Comparison of ENCODE assay signal across 8 cellular contexts in the genomic region with DNA sequence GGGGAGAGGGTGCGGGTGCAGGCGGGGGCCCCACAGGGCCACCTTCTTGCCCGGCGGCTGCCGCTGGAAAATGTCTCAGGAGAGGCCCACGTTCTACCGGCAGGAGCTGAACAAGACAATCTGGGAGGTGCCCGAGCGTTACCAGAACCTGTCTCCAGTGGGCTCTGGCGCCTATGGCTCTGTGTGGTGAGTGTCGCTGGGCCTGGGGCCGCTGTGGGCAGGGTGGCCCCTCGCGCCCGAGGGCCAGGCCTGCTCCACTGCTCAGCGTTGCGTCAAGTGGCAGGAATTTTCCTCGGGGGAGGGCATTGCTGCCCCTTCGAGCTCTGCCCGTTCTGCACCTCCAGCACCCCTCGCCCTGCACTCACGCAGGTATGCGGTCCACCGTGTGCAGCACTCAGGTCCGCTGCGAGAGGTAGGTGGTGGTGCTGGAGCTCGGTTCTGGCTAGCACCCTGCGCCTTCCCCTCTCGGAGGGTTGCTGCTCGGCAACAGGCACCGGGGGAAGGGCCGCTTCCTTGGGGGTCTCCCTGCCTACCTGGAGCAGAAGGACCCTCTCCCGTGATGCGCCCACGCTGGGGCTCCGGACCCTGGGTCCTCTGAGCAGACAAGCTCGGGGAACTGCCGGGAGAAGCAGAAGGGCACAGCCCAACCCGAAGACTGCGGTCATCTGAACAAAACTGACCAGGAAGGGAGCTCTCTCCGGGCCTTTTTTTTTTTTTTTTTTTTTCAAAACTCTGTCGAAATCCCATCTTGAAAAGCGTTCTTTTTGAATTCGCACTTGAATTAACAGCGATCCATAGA. TPM values are rescaled to one million over a fixed set of nuclear protein-coding genes. Genes with fewer than 3 reads are reported as not detected.
A peak's percentile ranks its signal among the peaks of the same experiment; 100 is the strongest.
DNase-seq lines count a peak whose midpoint lies in the region; ATAC-seq, FAIRE-seq and TF ChIP-seq lines count a peak whose summit lies in the region.

No MANE protein-coding gene starts in this region.

- H3K27ac ChIP-seq in mammary epithelial cell (ENCODE audit: insufficient read depth, low read depth, low read length) = peak overlapping the region; percentile 91
- peak overlapping the region; percentile 92 to 93 for H3K27ac ChIP-seq in kidney (ENCODE audit: low read depth in 2 of 2, low read length in 2 of 2)

- H3K79me2 ChIP-seq in mammary epithelial cell (ENCODE audit: insufficient read depth, low read length) = peaks cover 55% of the 10 kb centered on the region

- BruUV-seq in mammary epithelial cell (replicated peaks; lab: Mats Ljungman, UMichigan) = TSS peak; percentile 52

- peak overlapping the region; percentile 82 for H3K4me2 ChIP-seq in mammary epithelial cell (ENCODE audit: insufficient read depth, low read depth, low read length)

- CTCF ChIA-PET in BJ (lab: Yijun Ruan, JAX) (interaction anchor here (0.6 to 6.4 kb wide), 20 partner anchors 14 to 332 kb away, joined by 3 to 117 read pairs (median 4); no protein-coding TSS in a partner anchor), mammary epithelial cell (lab: Charles Lee; ENCODE audit: low non-redundant PET) (interaction anchor here (0.5 to 0.6 kb wide), 3 partner anchors 66 to 506 kb away, joined by 6 to 11 read pairs (median 6); no protein-coding TSS in a partner anchor)

- dilution Hi-C loops in mammary epithelial cell (cut with HindIII; ENCODE audit: low sequenced_read_pairs) = no loop called here

- peak overlapping the region; percentile 92 for H2AFZ ChIP-seq in mammary epithelial cell (ENCODE audit: low read depth, low read length)

- H3K9me3 ChIP-seq in mammary epithelial cell (replicated peaks; ENCODE audit: insufficient read depth, low read length) (no peaks in the 10 kb centered on the region), kidney (ENCODE audit: control insufficient read depth in 1 of 2, low read length in 2 of 2) (no peaks in the 10 kb centered on the region)

- POLR2A ChIA-PET in BJ (lab: Charles Lee) = interaction anchor here (0.5 kb wide), 1 partner anchor 115 kb away, joined by 7 read pairs; no protein-coding TSS in a partner anchor

- WGBS in mammary epithelial cell (ENCODE audit: low coverage, missing lambda C conversion rate) = 4% methylated on average over 14 of the region's 45 CpGs

- peaks cover 5% of the 10 kb centered on the region for H3K4me1 ChIP-seq in mammary epithelial cell (ENCODE audit: insufficient read depth, low read length)
- peaks cover 5% of the 10 kb centered on the region in 2 donors for H3K4me1 ChIP-seq in kidney (ENCODE audit: control insufficient read depth in 1 of 2, insufficient read depth in 1 of 2, low read depth in 1 of 2, low read length in 2 of 2)

- H3K4me3 ChIP-seq in BJ (ENCODE audit: low read depth, low read length) = peak overlapping the region; percentile 91
- peak overlapping the region; percentile 65 to 100 (median 98) for H3K4me3 ChIP-seq in mammary epithelial cell (replicated peaks in 1 of 3; ENCODE audit: insufficient read depth in 1 of 3, low read depth in 2 of 3, low read length in 3 of 3)
- peak overlapping the region; percentile 96 to 99 for H3K4me3 ChIP-seq in kidney (ENCODE audit: low read length in 2 of 2)

- no peak for TF ChIP-seq CTCF in BJ (IDR thresholded peaks at IDR 0.05; ENCODE audit: insufficient read depth, low read depth, low read length)
- peak in 1 of 2 donors; percentile 6 for TF ChIP-seq CTCF in mammary epithelial cell (conservative IDR thresholded peaks at IDR 0.05 in 1 of 2, IDR thresholded peaks at IDR 0.05 in 1 of 2; ENCODE audit: extremely low read depth in 1 of 2, insufficient read depth in 1 of 2, low read depth in 1 of 2, low read length in 2 of 2)
- no peak for TF ChIP-seq CTCF in kidney (IDR thresholded peaks at IDR 0.05; ENCODE audit: borderline replicate concordance, extremely low read depth, insufficient read depth)

- H3K36me3 ChIP-seq in BJ (ENCODE audit: control insufficient read depth, insufficient read depth, low read length) (no peaks in the 10 kb centered on the region), mammary epithelial cell (ENCODE audit: insufficient read depth, low read length) (no peaks in the 10 kb centered on the region), kidney (ENCODE audit: control insufficient read depth in 1 of 2, insufficient read depth in 2 of 2, low read length in 2 of 2) (no peaks in the 10 kb centered on the region)

- intact Hi-C loops in mammary epithelial cell (cut with micrococcal nuclease) (no loop called here), kidney (cut with DNase I) (loop anchor here (5.0 kb wide), 1 partner anchor 64 kb away; no protein-coding TSS in a partner anchor)

- DNase-seq in BJ (ENCODE audit: low read depth) (no peak), T-helper 22 cell (ENCODE audit: low read depth) (peak; percentile 23), mammary epithelial cell (peak; percentile 27), kidney (peak; percentile 89), GF-D8 (lab: John Stamatoyannopoulos, UW) (no peak)
- DNase-seq in stimulated activated CD4-positive, alpha-beta T cell treated with anti-CD3 and anti-CD28 coated beads, Interleukin-15, amount 100 ng/mL, for 1 hour (ENCODE audit: low read depth in 1 of 2, low spot score in 1 of 2) = peak; percentile 14 to 35

- ATAC-seq in GM19372 (IDR thresholded peaks at IDR 0.05; ENCODE audit: low read depth, unreplicated experiment) = peak; percentile 16
- ATAC-seq in HG03457 (IDR thresholded peaks at IDR 0.05; ENCODE audit: unreplicated experiment) = peak; percentile 15

- H3K27me3 ChIP-seq in BJ (ENCODE audit: control insufficient read depth, insufficient read depth, low read length) (no peaks in the 10 kb centered on the region), mammary epithelial cell (ENCODE audit: insufficient read depth, low read length) (no peaks in the 10 kb centered on the region)

- H3K9ac ChIP-seq in mammary epithelial cell (ENCODE audit: insufficient read depth, low read length) = peak overlapping the region; percentile 91
- peak overlapping the region; percentile 86 to 96 for H3K9ac ChIP-seq in kidney (ENCODE audit: low read length in 2 of 2)

- H4K20me1 ChIP-seq in mammary epithelial cell (ENCODE audit: insufficient read depth, low read length) = peaks cover 4% of the 10 kb centered on the region

- FAIRE-seq in kidney (lab: Jason Lieb, UNC) = no peak

- in situ Hi-C loops in mammary epithelial cell (cut with MboI; ENCODE audit: low sequenced_read_pairs in 2 of 2) = loop anchor here (5.0 to 10.0 kb wide), 2 partner anchors 67 to 69 kb away; no protein-coding TSS in a partner anchor

RNA-seq across cellular contexts. Expression of a gene that starts 0.7 kb away (rescaled TPM):
- polyA plus RNA-seq in BJ (2011; rRNA removed) (33.9 and 53.0 TPM in 2 replicates), mammary epithelial cell (32.2 TPM), kidney (ENCODE audit: insufficient read depth, low read depth, low replicate concordance) (19.9 TPM)
- 34.6 and 36.7 TPM in 2 replicates for polyA minus RNA-seq in BJ (2011; rRNA and poly(A)+ RNA removed)
- total RNA-seq in mammary epithelial cell (10 to 100 TPM; 44.4 to 66.8 TPM), kidney (56.6 TPM)
- 102 TPM for polyA minus RNA-seq in mammary epithelial cell

RNA-seq across cellular contexts. Expression of a gene that starts 3.8 kb away (rescaled TPM):
- polyA plus RNA-seq in BJ (2011; rRNA removed) (0.12 TPM in 1 of 2 replicates, not detected in the other), mammary epithelial cell (0.16 TPM), kidney (ENCODE audit: insufficient read depth, low read depth, low replicate concordance) (not detected)
- polyA minus RNA-seq in BJ (2011; rRNA and poly(A)+ RNA removed) = not detected in 2 replicates
- total RNA-seq in mammary epithelial cell (under 1 TPM in 1 of 2 donors, not detected in 1; under 0.01 TPM), kidney (0.22 TPM)
- not detected for polyA minus RNA-seq in mammary epithelial cell

Comparison
In these comparisons a context has a peak if more than half of its experiments do, and no peak if none do; other contexts are left out.
1. DNase-seq: peak in T-helper 22 cell (single experiment), mammary epithelial cell (single experiment), kidney (single experiment) and stimulated activated CD4-positive, alpha-beta T cell treated with anti-CD3 and anti-CD28 coated beads, Interleukin-15, amount 100 ng/mL, for 1 hour (2 of 2); none in BJ (single experiment) and GF-D8 (single experiment).
2. Peak in every context shown above with its lines, with median percentiles within 50 percentile points of each other: H3K4me3 ChIP-seq.